Comparison of ENCODE assay signal across 1 cellular context in the genomic region with DNA sequence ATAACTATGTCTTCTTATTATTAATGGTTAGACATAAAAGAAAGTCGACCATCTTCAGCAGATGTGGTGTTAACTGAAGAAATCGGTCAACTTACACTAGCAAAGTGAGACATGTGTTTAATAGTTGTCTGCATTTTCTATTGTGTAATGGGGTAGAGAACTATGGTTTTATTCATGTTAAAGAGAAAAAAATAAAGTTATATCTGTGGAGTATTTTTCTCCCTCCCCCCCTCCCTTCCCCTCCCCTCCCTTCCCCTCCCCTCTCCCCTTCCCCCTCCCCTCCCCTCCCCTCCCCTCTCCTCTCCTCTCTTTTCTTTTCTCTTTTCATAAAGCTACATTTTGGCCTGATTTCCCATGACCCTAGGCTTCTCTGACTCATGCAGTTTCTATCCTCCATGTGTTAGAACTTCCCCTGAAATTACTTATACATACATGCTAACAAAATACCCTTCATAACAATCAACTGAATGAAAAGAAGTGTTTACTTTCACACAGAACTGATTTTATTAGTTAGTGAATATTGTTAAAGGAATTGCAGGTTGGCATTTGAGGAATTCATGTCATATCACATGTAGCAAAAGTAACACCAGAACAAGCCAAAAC.
TF ChIP-seq lines count a peak whose summit lies in the region.

No MANE protein-coding gene starts in this region.

TF ChIP-seq in HepG2, 621 proteins besides CTCF, POLR2A, EP300 and RAD21:
- no peak for TF ChIP-seq ZNF276 (CRISPR knock-in tag; IDR thresholded peaks at IDR 0.05; ENCODE audit: low read depth)
- peak; percentile 97 for TF ChIP-seq HNRNPK (IDR thresholded peaks at IDR 0.05; ENCODE audit: low read depth, low read length, poor library complexity, severe bottlenecking)
- TF ChIP-seq NFKBIZ (CRISPR knock-in tag; IDR thresholded peaks at IDR 0.05): no peak
- no peak for TF ChIP-seq RARA (CRISPR knock-in tag; IDR thresholded peaks at IDR 0.05)
- TF ChIP-seq, protein P1, sequence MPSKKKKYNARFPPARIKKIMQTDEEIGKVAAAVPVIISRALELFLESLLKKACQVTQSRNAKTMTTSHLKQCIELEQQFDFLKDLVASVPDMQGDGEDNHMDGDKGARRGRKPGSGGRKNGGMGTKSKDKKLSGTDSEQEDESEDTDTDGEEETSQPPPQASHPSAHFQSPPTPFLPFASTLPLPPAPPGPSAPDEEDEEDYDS (CRISPR knock-in tag; IDR thresholded peaks at IDR 0.05): no peak
